ENCODE assay signal across 8 cellular contexts in the genomic region with DNA sequence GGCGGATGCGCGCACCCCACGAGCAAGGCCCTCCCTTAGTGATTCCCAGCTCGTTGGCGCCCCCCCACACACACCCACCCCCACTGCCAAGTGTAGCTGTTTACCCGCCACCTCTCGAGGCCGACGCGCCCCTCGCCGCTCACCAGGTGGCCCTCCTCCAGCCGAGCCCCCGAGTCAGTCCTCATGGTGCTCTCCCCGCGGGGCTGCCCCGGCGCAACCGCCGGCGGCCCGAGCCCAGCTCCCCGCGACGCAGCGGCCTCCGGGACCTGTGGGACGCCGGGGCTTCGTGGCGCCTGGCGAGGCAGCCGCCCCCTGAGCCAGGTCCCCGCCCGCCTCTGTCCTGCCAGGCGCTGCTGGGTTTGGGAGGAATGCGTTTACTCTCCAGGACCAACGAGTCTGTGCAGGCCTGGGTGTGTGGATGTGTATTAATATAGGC. TPM values are rescaled to one million over a fixed set of nuclear protein-coding genes. Genes with fewer than 3 reads are reported as not detected.
DNase-seq lines count a peak whose midpoint lies in the region; ATAC-seq and TF ChIP-seq lines count a peak whose summit lies in the region.

A gene with protein sequence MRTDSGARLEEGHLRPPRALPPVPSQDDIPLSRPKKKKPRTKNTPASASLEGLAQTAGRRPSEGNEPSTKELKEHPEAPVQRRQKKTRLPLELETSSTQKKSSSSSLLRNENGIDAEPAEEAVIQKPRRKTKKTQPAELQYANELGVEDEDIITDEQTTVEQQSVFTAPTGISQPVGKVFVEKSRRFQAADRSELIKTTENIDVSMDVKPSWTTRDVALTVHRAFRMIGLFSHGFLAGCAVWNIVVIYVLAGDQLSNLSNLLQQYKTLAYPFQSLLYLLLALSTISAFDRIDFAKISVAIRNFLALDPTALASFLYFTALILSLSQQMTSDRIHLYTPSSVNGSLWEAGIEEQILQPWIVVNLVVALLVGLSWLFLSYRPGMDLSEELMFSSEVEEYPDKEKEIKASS (minus strand): TSS at position 288 of the 436 bp plus-strand sequence. CDS start 103 bp downstream, at position 185.

- no peaks in the 10 kb centered on the region for H3K36me3 ChIP-seq in CD4-positive, alpha-beta memory T cell (ENCODE audit: insufficient read depth, low read length)

- peaks cover 0 to 8% of the 10 kb centered on the region in 2 donors for H3K36me3 Mint-ChIP-seq in CD4-positive, alpha-beta memory T cell

- H3K4me3 Mint-ChIP-seq in CD4-positive, alpha-beta memory T cell = peak within 1 kb of the TSS; percentile 89 to 99 (median 96)

- no peaks in the 10 kb centered on the region for H3K27me3 Mint-ChIP-seq in CD4-positive, alpha-beta memory T cell

- intact Hi-C loops in CD4-positive, alpha-beta memory T cell (cut with micrococcal nuclease) = loop anchor here (2.0 to 5.0 kb wide), 4 partner anchors 390 to 930 kb away; partner anchors contain the start of genes BMPR2, FZD7 and ORC2

- peak within 1 kb of the TSS; percentile 83 for H3K27ac ChIP-seq in CD4-positive, alpha-beta memory T cell (ENCODE audit: low read depth, low read length)

- peak; percentile 27 for ATAC-seq in GM19324 (IDR thresholded peaks at IDR 0.05; ENCODE audit: low FRiP score, unreplicated experiment)
- peak; percentile 60 for ATAC-seq in HG03432 (IDR thresholded peaks at IDR 0.05; ENCODE audit: unreplicated experiment)
- peak; percentile 72 for ATAC-seq in left lobe of liver

- no peaks in the 10 kb centered on the region for H3K9me3 Mint-ChIP-seq in CD4-positive, alpha-beta memory T cell

- peak in 4 of 5 donors; percentile 56 to 65 (median 58) for DNase-seq in CD4-positive, alpha-beta memory T cell
- DNase-seq in T-helper 1 cell (peak in 4 of 5 donors; percentile 16 to 51 (median 39)), choroid plexus epithelial cell (ENCODE audit: low read depth) (peak; percentile 32), left lobe of liver (ENCODE audit: low spot score) (peak; percentile 56), amniotic stem cell (lab: John Stamatoyannopoulos, UW) (no peak)
- DNase-seq in stimulated activated CD8-positive, alpha-beta memory T cell treated with anti-CD3 and anti-CD28 coated beads, Interleukin-15, amount 100 ng/mL, for 4 hours (ENCODE audit: low read depth in 2 of 2) = peak; percentile 16 to 29

- CTCF ChIA-PET in CD4-positive, alpha-beta memory T cell (lab: Charles Lee; ENCODE audit: partially characterized antibody) = interaction anchor here (1.0 kb wide), 1 partner anchor 411 kb away, joined by 3 read pairs; no protein-coding TSS in a partner anchor

- POLR2A ChIA-PET in CD4-positive, alpha-beta memory T cell (lab: Charles Lee; ENCODE audit: partially characterized antibody) = interaction anchor here (0.7 to 2.9 kb wide), 14 partner anchors 9 to 930 kb away, joined by 3 to 29 read pairs (median 4); partner anchors contain the start of genes ALS2, BZW1, CASP8 and CFLAR

- no peaks in the 10 kb centered on the region for H3K4me1 ChIP-seq in CD4-positive, alpha-beta memory T cell (ENCODE audit: insufficient read depth, low read length)

- H3K9me3 ChIP-seq in CD4-positive, alpha-beta memory T cell (ENCODE audit: control insufficient read depth in 1 of 2, low read length in 2 of 2) = no peaks in the 10 kb centered on the region

- TF ChIP-seq CTCF in choroid plexus epithelial cell (conservative IDR thresholded peaks at IDR 0.05; ENCODE audit: low read depth, low read length) = no peak

- H3K4me1 Mint-ChIP-seq in CD4-positive, alpha-beta memory T cell = peaks cover 7 to 23% (median 7%) of the 10 kb centered on the region in 4 donors

- H3K27ac Mint-ChIP-seq in CD4-positive, alpha-beta memory T cell = peak within 1 kb of the TSS; percentile 95 to 100 (median 96)

- H3K4me3 ChIP-seq in CD4-positive, alpha-beta memory T cell (ENCODE audit: low read length in 2 of 2) = peak within 1 kb of the TSS; percentile 92 to 97
- H3K4me3 ChIP-seq in choroid plexus epithelial cell (ENCODE audit: low read depth, low read length) = peak within 1 kb of the TSS; percentile 75

- H3K27me3 ChIP-seq in CD4-positive, alpha-beta memory T cell (ENCODE audit: insufficient read depth, low read length) = no peaks in the 10 kb centered on the region

RNA-seq across cellular contexts. Expression of the gene that starts here (rescaled TPM):
- 1 to 10 TPM; 4.4 to 5.2 TPM for total RNA-seq in CD4-positive, alpha-beta memory T cell
- 1 to 10 TPM; 2.4 to 3.1 TPM for polyA plus RNA-seq in CD4-positive, alpha-beta memory T cell
- total RNA-seq in left lobe of liver = 2.0 TPM
